8 cellular contexts compared by ENCODE assay signal in the genomic region with DNA sequence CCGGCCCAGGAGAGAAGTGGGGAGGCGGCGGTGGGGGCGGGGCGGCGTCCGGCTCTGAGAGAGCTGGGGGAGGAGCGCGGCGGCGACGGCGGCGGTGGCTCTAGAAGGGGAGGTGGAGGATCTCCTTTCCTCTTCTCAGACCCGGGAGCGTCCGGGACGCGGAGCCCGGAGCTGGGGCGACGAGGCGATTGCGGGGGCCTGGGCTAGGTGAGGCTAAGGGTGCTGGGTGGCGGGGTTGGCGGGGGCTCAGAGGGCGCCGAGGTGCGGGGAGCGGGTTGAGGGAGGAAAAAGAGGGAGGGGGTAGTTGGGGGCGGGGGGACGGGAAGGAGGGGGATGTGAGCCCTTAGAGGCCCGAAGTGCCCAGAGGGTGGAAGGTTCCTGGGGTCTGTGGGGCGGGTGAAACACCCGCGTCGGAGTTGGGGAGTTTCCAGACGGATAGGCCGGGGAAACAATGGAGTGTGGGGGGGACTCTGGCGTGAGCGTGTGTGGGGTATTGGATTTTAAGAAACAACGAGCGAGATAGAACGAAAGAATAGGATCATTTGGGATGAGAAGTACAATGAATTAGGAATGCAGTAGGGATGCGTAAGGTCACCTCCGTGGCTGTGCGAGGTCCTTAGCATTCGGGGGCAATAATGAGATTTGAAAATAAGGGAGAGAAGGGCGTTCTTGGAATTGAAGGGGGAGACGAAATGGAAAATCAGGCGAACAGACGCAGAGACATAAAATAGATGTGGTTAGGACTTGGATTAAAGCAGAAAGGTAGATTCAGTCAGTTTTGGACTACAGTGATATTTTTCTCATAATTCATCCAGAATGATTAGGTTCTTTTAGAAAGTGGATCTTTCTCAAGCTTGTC. TPM values are rescaled to one million over a fixed set of nuclear protein-coding genes. Genes with fewer than 3 reads are reported as not detected.
A peak's percentile ranks its signal among the peaks of the same experiment; 100 is the strongest.
DNase-seq lines count a peak whose midpoint lies in the region; ATAC-seq, FAIRE-seq and TF ChIP-seq lines count a peak whose summit lies in the region.

A gene (plus strand): TSS at position 82 of the 859 bp plus-strand sequence. CDS start 93,551 bp downstream, outside the sequence.

- H3K27me3 ChIP-seq in GM23248 (replicated peaks; ENCODE audit: insufficient read depth) (no peaks in the 10 kb centered on the region), SJCRH30 (no peaks in the 10 kb centered on the region), endothelial cell of umbilical vein (ENCODE audit: control insufficient read depth in 2 of 2, insufficient read depth in 2 of 2, low read length in 2 of 2) (no peaks in the 10 kb centered on the region)

- WGBS in GM23248 (ENCODE audit: low coverage in 1 of 2, low lambda C conversion rate in 2 of 2, missing lambda C conversion rate in 2 of 2), 2 experiments, result 1% methylated on average over 18 to 45 of the region's 52 CpGs

- no peak for FAIRE-seq in endothelial cell of umbilical vein (lab: Jason Lieb, UNC)

- DNase-seq in GM23248, result peak; percentile 56
- DNase-seq in SJCRH30, result peak in 1 of 2 experiments; percentile 100
- DNase-seq in endothelial cell of umbilical vein (ENCODE audit: low read depth, low spot score), result peak; percentile 65
- DNase-seq in myocyte (ENCODE audit: low read depth), result no peak
- DNase-seq in NCI-H345 treated with DMSO at 0.1 percent for 48 hours (lab: John Stamatoyannopoulos, UW; ENCODE audit: unreplicated experiment), result no peak
- DNase-seq in DMS114 treated with DMSO at 0.1 percent for 48 hours (lab: John Stamatoyannopoulos, UW; ENCODE audit: unreplicated experiment), result no peak

- peak within 1 kb of the TSS; percentile 99 for H3K27ac ChIP-seq in C4-2B
- H3K27ac ChIP-seq in GM23248, result peak within 1 kb of the TSS; percentile 83
- peak within 1 kb of the TSS; percentile 98 for H3K27ac ChIP-seq in SJCRH30
- peak within 1 kb of the TSS; percentile 77 for H3K27ac ChIP-seq in endothelial cell of umbilical vein (ENCODE audit: insufficient read depth, low read depth, low read length)

- TF ChIP-seq POLR2A in endothelial cell of umbilical vein (IDR thresholded peaks at IDR 0.05; ENCODE audit: low read depth, low read length), result no peak

- no peaks in the 10 kb centered on the region for H3K9me2 ChIP-seq in GM23248 (ENCODE audit: insufficient read depth)

- H4K20me1 ChIP-seq in GM23248 (ENCODE audit: insufficient read depth), result 0 out of 2 replicates have a peak, but pooled peaks cover 4% of the 10 kb centered on the region
- peaks cover 3% of the 10 kb centered on the region for H4K20me1 ChIP-seq in endothelial cell of umbilical vein (replicated peaks; ENCODE audit: control insufficient read depth, extremely low read depth, insufficient read depth, low read length)

- peak within 1 kb of the TSS; percentile 96 for H3K9ac ChIP-seq in GM23248
- peak within 1 kb of the TSS; percentile 95 for H3K9ac ChIP-seq in endothelial cell of umbilical vein (replicated peaks; ENCODE audit: extremely low read depth, insufficient read depth, low read length)

- peaks cover 33% of the 10 kb centered on the region for H3F3A ChIP-seq in GM23248 (ENCODE audit: insufficient read depth)

- POLR2A ChIA-PET in endothelial cell of umbilical vein (lab: Charles Lee), result interaction anchor here (0.6 to 2.1 kb wide), 15 partner anchors 8 to 374 kb away, joined by 3 to 15 read pairs (median 5); a partner anchor contains a TSS

- H3K4me3 ChIP-seq in GM23248, result peak within 1 kb of the TSS; percentile 82
- peak within 1 kb of the TSS; percentile 90 for H3K4me3 ChIP-seq in SJCRH30
- peak within 1 kb of the TSS; percentile 76 to 94 (median 85) for H3K4me3 ChIP-seq in endothelial cell of umbilical vein (replicated peaks in 1 of 3; ENCODE audit: insufficient read depth in 1 of 3, low read depth in 1 of 3, low read length in 3 of 3)

- no peak for TF ChIP-seq CTCF in C4-2B (conservative IDR thresholded peaks at IDR 0.05)
- TF ChIP-seq CTCF in endothelial cell of umbilical vein (IDR thresholded peaks at IDR 0.05; ENCODE audit: extremely low read depth in 1 of 2, insufficient read depth in 1 of 2, low read depth in 1 of 2, low read length in 2 of 2), result no peak

- intact Hi-C loops in endothelial cell of umbilical vein (cut with micrococcal nuclease), result loop anchor here (1.0 to 5.0 kb wide), 2 partner anchors 144 to 255 kb away; a partner anchor contains a TSS

- H3K4me2 ChIP-seq in GM23248 (ENCODE audit: unreplicated experiment), result peak within 1 kb of the TSS; percentile 97
- H3K4me2 ChIP-seq in endothelial cell of umbilical vein (ENCODE audit: insufficient read depth, low read length), result peak within 1 kb of the TSS; percentile 95

- CTCF ChIA-PET in endothelial cell of umbilical vein (lab: Charles Lee), result interaction anchor here (0.8 to 12.8 kb wide), 20 partner anchors 8 to 213 kb away, joined by 3 to 679 read pairs (median 6); no protein-coding TSS in a partner anchor

- H3K9me3 ChIP-seq in GM23248 (ENCODE audit: low read depth) (no peaks in the 10 kb centered on the region), SJCRH30 (replicated peaks) (no peaks in the 10 kb centered on the region), endothelial cell of umbilical vein (replicated peaks; ENCODE audit: control insufficient read depth, insufficient read depth, low read length) (no peaks in the 10 kb centered on the region)

- no peak for ATAC-seq in GM18858 (IDR thresholded peaks at IDR 0.05; ENCODE audit: unreplicated experiment)

- H2AFZ ChIP-seq in GM23248 (peak within 1 kb of the TSS; percentile 98), endothelial cell of umbilical vein (ENCODE audit: low read depth, low read length) (peak within 1 kb of the TSS; percentile 26)

- in situ Hi-C loops in GM23248 (cut with MboI), result loop anchor here (10.0 kb wide), 1 partner anchor 137 kb away; no protein-coding TSS in a partner anchor

- H3K36me3 ChIP-seq in GM23248 (ENCODE audit: low read depth), result no peaks in the 10 kb centered on the region
- H3K36me3 ChIP-seq in SJCRH30, result peaks cover 11% of the 10 kb centered on the region
- H3K36me3 ChIP-seq in endothelial cell of umbilical vein (ENCODE audit: control insufficient read depth in 2 of 2, extremely low read depth in 1 of 2, insufficient read depth in 2 of 2, low read length in 2 of 2), result no peaks in the 10 kb centered on the region

- H3K79me2 ChIP-seq in GM23248 (ENCODE audit: insufficient read depth) (peaks cover 55% of the 10 kb centered on the region), endothelial cell of umbilical vein (ENCODE audit: control insufficient read depth, insufficient read depth, low read length) (peaks cover 56% of the 10 kb centered on the region)

- peaks cover 27% of the 10 kb centered on the region for H3K4me1 ChIP-seq in GM23248 (ENCODE audit: insufficient read depth)
- H3K4me1 ChIP-seq in SJCRH30, result peaks cover 23% of the 10 kb centered on the region
- peaks cover 35% of the 10 kb centered on the region for H3K4me1 ChIP-seq in endothelial cell of umbilical vein (ENCODE audit: control insufficient read depth, extremely low read depth, insufficient read depth, low read length)

- no TSS peak for BruUV-seq in endothelial cell of umbilical vein (replicated peaks; lab: Mats Ljungman, UMichigan)

- H3K9me1 ChIP-seq in endothelial cell of umbilical vein (replicated peaks; ENCODE audit: control insufficient read depth, extremely low read depth, insufficient read depth, low read length), result no peaks in the 10 kb centered on the region

- dilution Hi-C loops in endothelial cell of umbilical vein (cut with MboI; ENCODE audit: extremely low pct_ligation_motif_present, low sequenced_read_pairs), result loop anchor here (25.0 kb wide), 1 partner anchor 145 kb away; no protein-coding TSS in a partner anchor

TF ChIP-seq in endothelial cell of umbilical vein, 7 proteins besides CTCF, POLR2A, EP300 and RAD21:
- TF ChIP-seq, protein P1, sequence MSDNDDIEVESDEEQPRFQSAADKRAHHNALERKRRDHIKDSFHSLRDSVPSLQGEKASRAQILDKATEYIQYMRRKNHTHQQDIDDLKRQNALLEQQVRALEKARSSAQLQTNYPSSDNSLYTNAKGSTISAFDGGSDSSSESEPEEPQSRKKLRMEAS (IDR thresholded peaks at IDR 0.05; ENCODE audit: insufficient read depth, insufficient read length), result no peak
- TF ChIP-seq GATA2 (IDR thresholded peaks at IDR 0.05; ENCODE audit: insufficient read depth, insufficient read length, low read depth, low read length), result no peak
- no peak for TF ChIP-seq MYC (IDR thresholded peaks at IDR 0.05; ENCODE audit: low read depth, low read length)
- TF ChIP-seq FOS (IDR thresholded peaks at IDR 0.05; ENCODE audit: borderline replicate concordance, insufficient read depth, low read length), result no peak
- TF ChIP-seq POLR2AphosphoS5 (IDR thresholded peaks at IDR 0.05; ENCODE audit: insufficient read depth, low read depth, low read length), result no peak
- no peak for TF ChIP-seq JUN (IDR thresholded peaks at IDR 0.05; ENCODE audit: borderline replicate concordance, insufficient read depth, insufficient read length, low read depth)
- TF ChIP-seq EZH2 (IDR thresholded peaks at IDR 0.05; ENCODE audit: borderline replicate concordance, low read depth, low read length, severe bottlenecking), result no peak

RNA-seq across cellular contexts. Expression of the gene that starts here (rescaled TPM):
- total RNA-seq in GM23248 (2014; rRNA removed; shearing (Covaris generic)), result 13.7 and 25.0 TPM in 2 replicates
- polyA plus RNA-seq in GM23248 (2016; fragmentation: Nextera tagmentation; extraction: Ambion mirVana), result 22.3 and 22.4 TPM in 2 replicates
- 67.6 and 72.6 TPM in 2 replicates for total RNA-seq in SJCRH30 (2014; rRNA removed; shearing (Covaris generic))
- total RNA-seq in endothelial cell of umbilical vein, result 58.8 and 66.5 TPM in 2 replicates
- polyA plus RNA-seq in endothelial cell of umbilical vein, result 32.6 and 55.8 TPM in 2 replicates
- polyA plus RNA-seq in endothelial cell of umbilical vein (2011; cell fraction: cytosol; rRNA removed), result 53.3 and 64.3 TPM in 2 replicates
- 103 and 146 TPM in 2 replicates for polyA plus RNA-seq in endothelial cell of umbilical vein (2011; cell fraction: nucleus; rRNA removed)
- polyA plus RNA-seq in endothelial cell of umbilical vein (2012), result 63.5 and 74.0 TPM in 2 replicates
- 76.2 and 88.1 TPM in 2 replicates for polyA minus RNA-seq in endothelial cell of umbilical vein
- 48.5 TPM for polyA minus RNA-seq in endothelial cell of umbilical vein (2011; cell fraction: cytosol; rRNA and poly(A)+ RNA removed)
- 95.5 and 134 TPM in 2 replicates for polyA minus RNA-seq in endothelial cell of umbilical vein (2011; cell fraction: nucleus; rRNA and poly(A)+ RNA removed)
- total RNA-seq in myocyte, result 41.9 and 43.0 TPM in 2 replicates
- 21.6 TPM for polyA plus RNA-seq in myocyte (2012)

Comparison
In these comparisons a context has a peak if more than half of its experiments do, and no peak if none do; other contexts are left out.
1. DNase-seq: peak in GM23248 (single experiment) and endothelial cell of umbilical vein (single experiment); none in myocyte (single experiment), NCI-H345 treated with DMSO at 0.1 percent for 48 hours (single experiment) and DMS114 treated with DMSO at 0.1 percent for 48 hours (single experiment).
2. Peak in every context shown above with its lines, with median percentiles within 50 percentile points of each other: H3K27ac ChIP-seq and H3K4me3 ChIP-seq.